Comparison of ENCODE assay signal across 8 cellular contexts in the genomic region with DNA sequence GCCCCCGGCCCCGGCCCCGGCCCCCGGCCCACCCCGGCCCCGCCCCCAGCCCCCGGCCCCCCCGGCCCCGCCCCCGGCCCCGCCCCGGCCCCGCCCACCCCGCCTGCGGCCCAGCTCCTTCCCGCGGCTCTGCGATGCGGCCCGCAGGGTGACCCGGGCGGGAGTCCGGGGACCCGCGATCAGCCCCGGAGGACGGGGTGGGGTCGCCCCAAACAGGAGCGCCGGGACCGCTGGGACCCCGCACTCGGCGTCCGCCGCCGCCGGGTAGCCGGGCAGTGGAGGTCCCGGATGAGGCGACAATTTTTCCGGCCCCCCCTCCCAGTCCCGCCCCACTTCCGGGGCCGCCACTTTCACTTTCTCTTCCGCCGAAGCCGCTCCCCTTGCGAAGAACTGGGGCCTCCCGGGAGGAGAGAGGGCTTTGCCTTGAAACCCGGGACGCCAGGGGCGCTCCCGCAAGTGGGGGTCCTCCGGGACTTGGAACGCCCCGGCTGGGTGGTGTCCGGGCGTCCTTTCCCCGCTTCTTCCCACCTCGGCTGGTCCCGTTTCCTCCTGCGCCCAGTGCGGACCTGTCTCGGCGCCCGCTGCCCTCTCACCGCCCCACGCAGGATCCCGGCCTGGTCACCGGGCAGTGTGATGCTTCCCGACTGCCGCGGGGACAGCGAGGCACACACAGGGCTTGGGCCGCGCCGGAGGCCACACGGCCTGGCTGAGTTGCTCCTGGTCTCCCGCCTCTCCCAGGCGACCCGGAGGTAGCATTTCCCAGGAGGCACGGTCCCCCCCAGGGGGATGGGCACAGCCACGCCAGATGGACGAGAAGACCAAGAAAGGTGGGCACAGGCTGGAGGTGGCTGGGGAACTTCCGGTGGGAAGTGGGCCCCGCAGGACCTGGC. TPM values are rescaled to one million over a fixed set of nuclear protein-coding genes. Genes with fewer than 3 reads are reported as not detected.
DNase-seq lines count a peak whose midpoint lies in the region; ATAC-seq and TF ChIP-seq lines count a peak whose summit lies in the region.

A gene (plus strand): TSS at position 347 of the 890 bp plus-strand sequence. CDS start 459 bp downstream, at position 806.

- peaks cover 40% of the 10 kb centered on the region for H3K79me2 ChIP-seq in OCI-LY3 (ENCODE audit: low read length)

- peaks cover 31% of the 10 kb centered on the region for H3K36me3 ChIP-seq in OCI-LY3 (replicated peaks; ENCODE audit: low read depth, low read length)

- H4K20me1 ChIP-seq in OCI-LY3 (ENCODE audit: insufficient read depth, low read length) = 0 out of 2 replicates have a peak, but pooled peaks cover 3% of the 10 kb centered on the region

- TF ChIP-seq CTCF in Calu3 (IDR thresholded peaks at IDR 0.05; ENCODE audit: unreplicated experiment) = no peak
- no peak for TF ChIP-seq CTCF in OCI-LY3 (IDR thresholded peaks at IDR 0.05; ENCODE audit: low read depth, low read length)

- intact Hi-C loops in Calu3 (cut with micrococcal nuclease; ENCODE audit: unreplicated experiment) = loop anchor here (5.0 kb wide), 1 partner anchor 46 kb away; no protein-coding TSS in a partner anchor

- peak within 1 kb of the TSS; percentile 22 for H2AFZ ChIP-seq in OCI-LY3 (ENCODE audit: low read depth, low read length)

- H3K9me3 Mint-ChIP-seq in Calu3 (ENCODE audit: low read depth, unreplicated experiment) = no peaks in the 10 kb centered on the region

- peak within 1 kb of the TSS; percentile 69 for H3K27ac ChIP-seq in OCI-LY3 (ENCODE audit: low read length)
- peak within 1 kb of the TSS; percentile 100 for H3K27ac ChIP-seq in epithelial cell of prostate

- peak; percentile 67 for ATAC-seq in GM21390 (IDR thresholded peaks at IDR 0.05; ENCODE audit: unreplicated experiment)

- H3K27me3 ChIP-seq in OCI-LY3 (ENCODE audit: low read depth, low read length) = no peaks in the 10 kb centered on the region

- BruUV-seq in Calu3 (replicated peaks; lab: Mats Ljungman, UMichigan) = no TSS peak

- no peaks in the 10 kb centered on the region for H3K27me3 Mint-ChIP-seq in Calu3 (ENCODE audit: unreplicated experiment)

- DNase-seq in Calu3 (peak; percentile 80), HUDEP-2 (lab: John Stamatoyannopoulos, UW; ENCODE audit: unreplicated experiment in 76 of 76) (peak in 71 of 76 experiments; percentile 5 to 84 (median 66)), activated T-cell treated with anti-CD3 and anti-CD28 coated beads for 24 hours (ENCODE audit: low read depth) (peak; percentile 82), epithelial cell of prostate (ENCODE audit: low read depth, low spot score) (peak; percentile 6), mucosa of gallbladder (ENCODE audit: low spot score) (peak; percentile 88)
- DNase-seq in stimulated activated CD8-positive, alpha-beta memory T cell treated with anti-CD3 and anti-CD28 coated beads, Interleukin-4, amount 100 ng/mL, for 24 hours (ENCODE audit: low read depth) = peak; percentile 80

- peaks cover 36% of the 10 kb centered on the region for H3K4me1 Mint-ChIP-seq in Calu3 (ENCODE audit: low read depth, unreplicated experiment)

- H3K4me1 ChIP-seq in OCI-LY3 (ENCODE audit: low read length) = peaks cover 17% of the 10 kb centered on the region

- CTCF ChIA-PET in Calu3 (lab: Charles Lee) = interaction anchor here (0.6 to 1.2 kb wide), 4 partner anchors 23 to 45 kb away, joined by 4 to 8 read pairs (median 5); a partner anchor contains a TSS

- peaks cover 69% of the 10 kb centered on the region for H3K36me3 Mint-ChIP-seq in Calu3 (ENCODE audit: insufficient read depth, unreplicated experiment)

- no peaks in the 10 kb centered on the region for H3K9me3 ChIP-seq in OCI-LY3 (ENCODE audit: insufficient read depth, low read length)

- peak within 1 kb of the TSS; percentile 80 for H3K4me3 Mint-ChIP-seq in Calu3 (ENCODE audit: low read depth, unreplicated experiment)

- peak within 1 kb of the TSS; percentile 98 for H3K4me2 ChIP-seq in OCI-LY3 (ENCODE audit: low read length)

- peak within 1 kb of the TSS; percentile 92 for H3K9ac ChIP-seq in OCI-LY3 (ENCODE audit: low read length)

- peak within 1 kb of the TSS; percentile 95 for H3K4me3 ChIP-seq in OCI-LY3 (ENCODE audit: low read length)

- peak within 1 kb of the TSS; percentile 98 for H3K27ac Mint-ChIP-seq in Calu3 (ENCODE audit: unreplicated experiment)

RNA-seq across cellular contexts. Expression of the gene that starts here (rescaled TPM):
- total RNA-seq in Calu3 (2022) (142 and 144 TPM in 2 replicates), mucosa of gallbladder (133 TPM)

Comparison
In these comparisons a context has a peak if more than half of its experiments do, and no peak if none do; other contexts are left out.
1. Peak in every context shown above with its lines: DNase-seq, ATAC-seq, H3K4me3 ChIP-seq and H3K27ac ChIP-seq.
2. DNase-seq: peak in every context shown above with its lines; median percentile 88 in mucosa of gallbladder; 82 in activated T-cell treated with anti-CD3 and anti-CD28 coated beads for 24 hours; 80 in Calu3; 80 in stimulated activated CD8-positive, alpha-beta memory T cell treated with anti-CD3 and anti-CD28 coated beads, Interleukin-4, amount 100 ng/mL, for 24 hours; 66 in HUDEP-2; 6 in epithelial cell of prostate.